ENCODE assay signal across 24 cellular contexts in the genomic region with DNA sequence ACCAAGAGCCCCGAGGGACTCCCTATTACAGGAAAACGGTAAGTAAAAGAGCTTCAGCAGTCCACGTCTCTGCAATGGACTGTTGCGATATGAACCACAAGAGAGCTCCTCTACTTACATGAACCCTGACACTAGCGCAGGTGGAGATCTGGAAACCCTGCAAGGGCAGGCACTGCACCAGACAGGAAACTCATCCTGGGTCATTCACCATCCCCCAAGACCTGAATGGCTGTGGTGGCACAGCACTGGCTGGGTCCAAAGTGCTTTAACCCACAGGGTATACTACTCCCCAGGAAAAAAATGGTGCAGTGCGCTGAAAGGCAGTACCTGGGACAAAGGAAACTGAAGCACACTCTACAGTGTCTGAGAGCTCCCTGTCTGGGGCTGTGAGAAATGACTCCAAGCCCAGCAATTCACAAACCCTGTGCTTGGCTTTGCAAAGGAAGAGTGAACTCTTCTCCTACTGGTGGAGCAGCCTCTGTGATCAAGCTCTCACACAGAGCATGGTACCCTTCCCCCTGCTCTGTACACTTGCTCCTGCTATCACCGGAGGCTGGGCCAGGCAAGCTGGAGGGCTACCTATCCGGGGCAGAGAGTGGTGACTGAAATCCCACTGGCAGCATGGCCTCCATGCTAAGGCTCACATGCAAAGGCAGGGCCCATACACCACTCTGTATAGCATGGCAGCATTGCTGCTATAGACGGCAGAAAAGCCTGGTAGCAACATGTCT.
"Had no signal": no experiment of that assay in that cellular context is flagged by ENCODE, and none has a peak within 500 bp of the region (broad histone marks: within the 10 kb centered on the region; RNA-seq: fewer than 3 reads in every experiment).

No MANE protein-coding gene starts in this region.

- H3K4me3 ChIP-seq: dorsolateral prefrontal cortex, gastrocnemius medialis, left ventricle myocardium inferior, lower lobe of right lung, ovary, psoas muscle, skin epidermis, suprapubic skin, transverse colon, vagina had no signal

- H3K4me1 Mint-ChIP-seq: naive thymus-derived CD8-positive, alpha-beta T cell; stimulated activated naive CD8-positive, alpha-beta T cell treated with anti-CD3 and anti-CD28 coated beads, Interleukin-15, amount 100 ng/mL, for 72 hours had no signal

- H3K27ac ChIP-seq: dorsolateral prefrontal cortex, epithelial cell of prostate, gastrocnemius medialis, left ventricle myocardium inferior, lower lobe of right lung, ovary, psoas muscle, skin epidermis, suprapubic skin, transverse colon, vagina had no signal

- ATAC-seq: esophagus mucosa; gastrocnemius medialis; naive thymus-derived CD8-positive, alpha-beta T cell; psoas muscle; right cardiac atrium; stimulated activated naive CD8-positive, alpha-beta T cell treated with anti-CD3 and anti-CD28 coated beads, Interleukin-15, amount 100 ng/mL, for 72 hours had no signal

- H3K27ac Mint-ChIP-seq: naive thymus-derived CD8-positive, alpha-beta T cell; nephron progenitor cell; stimulated activated naive CD8-positive, alpha-beta T cell treated with anti-CD3 and anti-CD28 coated beads, Interleukin-15, amount 100 ng/mL, for 72 hours had no signal

- DNase-seq: dorsolateral prefrontal cortex; effector CD4-positive, alpha-beta T cell; foreskin fibroblast; gastrocnemius medialis; head of caudate nucleus; kidney; left ventricle myocardium inferior; lower lobe of right lung; naive thymus-derived CD8-positive, alpha-beta T cell; nephron progenitor cell; occipital lobe; ovary; psoas muscle; stimulated activated CD4-positive, alpha-beta T cell treated with anti-CD3 and anti-CD28 coated beads, Interleukin-15, amount 100 ng/mL, for 24 hours; stimulated activated CD4-positive, alpha-beta T cell treated with anti-CD3 and anti-CD28 coated beads, Interleukin-2, amount 100 ng/mL, for 48 hours; stimulated activated naive CD4-positive, alpha-beta T cell; stimulated activated naive CD8-positive, alpha-beta T cell treated with anti-CD3 and anti-CD28 coated beads, Interleukin-15, amount 100 ng/mL, for 72 hours; transverse colon had no signal

- H3K27me3 ChIP-seq: dorsolateral prefrontal cortex, gastrocnemius medialis, ovary, suprapubic skin, transverse colon, vagina had no signal

- H3K4me1 ChIP-seq: gastrocnemius medialis, left ventricle myocardium inferior, lower lobe of right lung, psoas muscle, suprapubic skin, transverse colon, vagina had no signal

- H3K4me3 Mint-ChIP-seq: naive thymus-derived CD8-positive, alpha-beta T cell; nephron progenitor cell; stimulated activated naive CD8-positive, alpha-beta T cell treated with anti-CD3 and anti-CD28 coated beads, Interleukin-15, amount 100 ng/mL, for 72 hours had no signal

- H3K36me3 ChIP-seq: gastrocnemius medialis, lower lobe of right lung, ovary had no signal

- H3K27me3 Mint-ChIP-seq: naive thymus-derived CD8-positive, alpha-beta T cell; stimulated activated naive CD8-positive, alpha-beta T cell treated with anti-CD3 and anti-CD28 coated beads, Interleukin-15, amount 100 ng/mL, for 72 hours had no signal
